Comparison of ENCODE assay signal across 8 cellular contexts in genomic region chr19:4636151-4636717, GRCh38. TPM values are rescaled to one million over a fixed set of nuclear protein-coding genes. Genes with fewer than 3 reads are reported as not detected.
DNase-seq lines count a peak whose midpoint lies in the region; ATAC-seq and TF ChIP-seq lines count a peak whose summit lies in the region.

No MANE protein-coding gene starts in this region.

- H3K9me3 ChIP-seq in CD4-positive, alpha-beta memory T cell (ENCODE audit: control insufficient read depth in 1 of 2, low read length in 2 of 2), result no peaks in the 10 kb centered on the region
- H3K9me3 ChIP-seq in HUES6 (ENCODE audit: control insufficient read depth, insufficient read depth, low read depth, low read length) (no peaks in the 10 kb centered on the region), SK-N-SH (no peaks in the 10 kb centered on the region), upper lobe of right lung (no peaks in the 10 kb centered on the region)

- H3K4me3 Mint-ChIP-seq in CD4-positive, alpha-beta memory T cell, result peak overlapping the region; percentile 38 to 71 (median 52)

- H3F3A ChIP-seq in SK-N-SH (replicated peaks; ENCODE audit: insufficient read depth), result peaks cover 32% of the 10 kb centered on the region

- POLR2A ChIA-PET in CD4-positive, alpha-beta memory T cell (lab: Charles Lee; ENCODE audit: partially characterized antibody), result interaction anchor here (0.6 to 1.2 kb wide), 4 partner anchors 89 to 987 kb away, joined by 3 read pairs; partner anchors contain the start of genes HDGFL2, SAFB and SAFB2
- POLR2A ChIA-PET in SK-N-SH (lab: Yijun Ruan, JAX), result no interaction called here

- peak overlapping the region in 4 of 7 donors; percentile 22 to 66 (median 48) for H3K27ac Mint-ChIP-seq in CD4-positive, alpha-beta memory T cell
- peak overlapping the region in 1 of 2 donors; percentile 39 for H3K27ac Mint-ChIP-seq in activated naive CD4-positive, alpha-beta T cell treated with anti-CD3 and anti-CD28 coated beads, Interleukin-2, amount 50 U/mL, for 72 hours

- H3K4me3 ChIP-seq in CD4-positive, alpha-beta memory T cell (ENCODE audit: low read length in 2 of 2), result peak overlapping the region; percentile 29 to 40
- H3K4me3 ChIP-seq in HUES6 (ENCODE audit: low read depth, low read length) (peak overlapping the region; percentile 82), SK-N-SH (ENCODE audit: low read depth in 2 of 2, low read length in 1 of 2) (peak overlapping the region; percentile 39 to 69), upper lobe of right lung (peak overlapping the region; percentile 54)

- 5% methylated on average over 26 of the region's 43 CpGs for WGBS in SK-N-SH (ENCODE audit: low lambda C conversion rate)

- peak; percentile 16 to 27 for ATAC-seq in activated naive CD4-positive, alpha-beta T cell treated with anti-CD3 and anti-CD28 coated beads, Interleukin-2, amount 50 U/mL, for 72 hours
- peak; percentile 45 for ATAC-seq in upper lobe of right lung

- peak overlapping the region; percentile 35 for H3K27ac ChIP-seq in CD4-positive, alpha-beta memory T cell (ENCODE audit: low read depth, low read length)
- H3K27ac ChIP-seq in HUES6 (ENCODE audit: low read depth, low read length) (no peak overlapping the region), SK-N-SH (ENCODE audit: low read depth in 2 of 2, low read length in 1 of 2) (no peak overlapping the region), upper lobe of right lung (no peak overlapping the region)

- no peaks in the 10 kb centered on the region for H3K9me2 ChIP-seq in SK-N-SH

- intact Hi-C loops in CD4-positive, alpha-beta memory T cell (cut with micrococcal nuclease), result loop anchor here (1.0 to 5.0 kb wide), 4 partner anchors 60 to 454 kb away; partner anchors contain the start of genes ANKRD24, CHAF1A, SH3GL1 and SIRT6
- intact Hi-C loops in cardiac septum (cut with DNase I), result loop anchor here (5.0 kb wide), 2 partner anchors 79 to 369 kb away; partner anchors contain the start of gene SEMA6B
- intact Hi-C loops in posterior vena cava (cut with DNase I), result loop anchor here (5.0 to 10.0 kb wide), 2 partner anchors 61 to 79 kb away; partner anchors contain the start of gene SEMA6B (in 1 of the 2)
- intact Hi-C loops in upper lobe of right lung (cut with DNase I), result loop anchor here (10.0 kb wide), 1 partner anchor 61 kb away; no protein-coding TSS in a partner anchor

- peaks cover 3 to 5% of the 10 kb centered on the region in 2 donors for H3K27me3 Mint-ChIP-seq in CD4-positive, alpha-beta memory T cell

- peak overlapping the region; percentile 80 for H3K9ac ChIP-seq in HUES6 (ENCODE audit: low read length)
- peak overlapping the region; percentile 52 for H3K9ac ChIP-seq in SK-N-SH

- H3K36me3 Mint-ChIP-seq in CD4-positive, alpha-beta memory T cell, result peaks cover 0 to 3% of the 10 kb centered on the region in 2 donors
- peaks cover 0 to 5% of the 10 kb centered on the region in 2 donors for H3K36me3 Mint-ChIP-seq in activated naive CD4-positive, alpha-beta T cell treated with anti-CD3 and anti-CD28 coated beads, Interleukin-2, amount 50 U/mL, for 72 hours

- H4K20me1 ChIP-seq in SK-N-SH (ENCODE audit: insufficient read depth), result no peaks in the 10 kb centered on the region

- H3K36me3 ChIP-seq in CD4-positive, alpha-beta memory T cell (ENCODE audit: insufficient read depth, low read length), result no peaks in the 10 kb centered on the region
- H3K36me3 ChIP-seq in HUES6 (ENCODE audit: control insufficient read depth, insufficient read depth, low read length) (no peaks in the 10 kb centered on the region), SK-N-SH (replicated peaks in 1 of 2; ENCODE audit: control insufficient read depth in 1 of 2, insufficient read depth in 2 of 2, low read length in 1 of 2) (no peaks in the 10 kb centered on the region), upper lobe of right lung (no peaks in the 10 kb centered on the region)

- peak overlapping the region; percentile 84 for H3K4me2 ChIP-seq in SK-N-SH

- TF ChIP-seq EP300 in SK-N-SH (IDR thresholded peaks at IDR 0.05; ENCODE audit: borderline replicate concordance in 1 of 2, low read depth in 1 of 2, low read length in 1 of 2), result no peak

- peak; percentile 82 for TF ChIP-seq CTCF in SK-N-SH (IDR thresholded peaks at IDR 0.05)
- TF ChIP-seq CTCF in upper lobe of right lung (IDR thresholded peaks at IDR 0.05), result peak; percentile 93

- peak; percentile 54 to 78 (median 69) for DNase-seq in CD4-positive, alpha-beta memory T cell
- DNase-seq in SK-N-SH (peak; percentile 92), cardiac septum (ENCODE audit: low spot score) (peak; percentile 85), posterior vena cava (ENCODE audit: low spot score) (peak; percentile 91), upper lobe of right lung (peak; percentile 86), NCI-H187 treated with DMSO at 0.1 percent for 48 hours (lab: John Stamatoyannopoulos, UW) (no peak)
- DNase-seq in activated naive CD4-positive, alpha-beta T cell treated with anti-CD3 and anti-CD28 coated beads, Interleukin-2, amount 50 U/mL, for 72 hours (ENCODE audit: low spot score in 2 of 2), result peak; percentile 82 to 91

- CTCF ChIA-PET in CD4-positive, alpha-beta memory T cell (lab: Charles Lee; ENCODE audit: partially characterized antibody), result interaction anchor here (0.5 to 3.3 kb wide), 34 partner anchors 9 to 388 kb away, joined by 3 to 57 read pairs (median 4); partner anchors contain the start of gene FEM1A
- CTCF ChIA-PET in SK-N-SH (lab: Yijun Ruan, JAX), result interaction anchor here (0.7 to 3.4 kb wide), 39 partner anchors 9 to 450 kb away, joined by 3 to 200 read pairs (median 5); partner anchors contain the start of genes LRG1, MYDGF, PLIN4 and PLIN5

- H3K27me3 ChIP-seq in CD4-positive, alpha-beta memory T cell (ENCODE audit: insufficient read depth, low read length), result no peaks in the 10 kb centered on the region
- peaks cover 11% of the 10 kb centered on the region for H3K27me3 ChIP-seq in HUES6 (ENCODE audit: control insufficient read depth, insufficient read depth, low read length)
- H3K27me3 ChIP-seq in SK-N-SH (ENCODE audit: insufficient read depth), result no peaks in the 10 kb centered on the region
- H3K27me3 ChIP-seq in upper lobe of right lung, result no peaks in the 10 kb centered on the region

- peaks cover 17% of the 10 kb centered on the region for H3K79me2 ChIP-seq in SK-N-SH (ENCODE audit: insufficient read depth)

- no peaks in the 10 kb centered on the region for H3K9me3 Mint-ChIP-seq in CD4-positive, alpha-beta memory T cell
- H3K9me3 Mint-ChIP-seq in activated naive CD4-positive, alpha-beta T cell treated with anti-CD3 and anti-CD28 coated beads, Interleukin-2, amount 50 U/mL, for 72 hours, result no peaks in the 10 kb centered on the region

- peak; percentile 82 for TF ChIP-seq RAD21 in SK-N-SH (IDR thresholded peaks at IDR 0.05; ENCODE audit: low read length)

- H2AFZ ChIP-seq in SK-N-SH (ENCODE audit: low read depth), result peak overlapping the region; percentile 97

- H3K4me1 ChIP-seq in CD4-positive, alpha-beta memory T cell (ENCODE audit: insufficient read depth, low read length), result peaks cover 37% of the 10 kb centered on the region
- H3K4me1 ChIP-seq in HUES6 (ENCODE audit: control insufficient read depth, insufficient read depth, low read length) (peaks cover 23% of the 10 kb centered on the region), SK-N-SH (ENCODE audit: control insufficient read depth in 1 of 2, insufficient read depth in 2 of 2, low read depth in 1 of 2, low read length in 1 of 2) (peaks cover 3 to 20% of the 10 kb centered on the region in 2 experiments; a peak in 1 of 4 replicates), upper lobe of right lung (peaks cover 25% of the 10 kb centered on the region)

- H3K4me1 Mint-ChIP-seq in CD4-positive, alpha-beta memory T cell, result peaks cover 10 to 42% (median 29%) of the 10 kb centered on the region in 4 donors

TF ChIP-seq in SK-N-SH, 30 proteins besides CTCF, POLR2A, EP300 and RAD21:
- TF ChIP-seq GABPA (IDR thresholded peaks at IDR 0.05; ENCODE audit: low read depth), result no peak
- TF ChIP-seq USF2 (IDR thresholded peaks at IDR 0.05; ENCODE audit: borderline replicate concordance, low read depth, low read length), result no peak
- no peak for TF ChIP-seq RXRA (IDR thresholded peaks at IDR 0.05; ENCODE audit: borderline replicate concordance, low read depth)
- TF ChIP-seq FOXJ3 (CRISPR knock-in tag; IDR thresholded peaks at IDR 0.05), result no peak
- peak; percentile 63 for TF ChIP-seq SMC3 (IDR thresholded peaks at IDR 0.05; ENCODE audit: low read depth, low read length)

RNA-seq across cellular contexts. Expression of gene TNFAIP8L1, which starts 3.1 kb away (rescaled TPM):
- 10 to 100 TPM; 16.2 to 17.2 TPM for total RNA-seq in CD4-positive, alpha-beta memory T cell
- polyA plus RNA-seq in CD4-positive, alpha-beta memory T cell, result 10 to 100 TPM in 1 of 2 donors, 1 to 10 TPM in 1; 3.7 to 11.1 TPM
- 5.7 and 6.4 TPM in 2 replicates for polyA plus RNA-seq in SK-N-SH (2012; rRNA removed)
- 4.6 and 6.5 TPM in 2 replicates for polyA plus RNA-seq in SK-N-SH (2012; cell fraction: cytosol; rRNA removed)
- 3.5 and 4.0 TPM in 2 replicates for polyA plus RNA-seq in SK-N-SH (2012; cell fraction: nucleus; rRNA removed)
- total RNA-seq in activated naive CD4-positive, alpha-beta T cell treated with anti-CD3 and anti-CD28 coated beads, Interleukin-2, amount 50 U/mL, for 72 hours, result 10 to 100 TPM; 25.9 to 31.3 TPM
- 3.6 TPM for total RNA-seq in cardiac septum
- total RNA-seq in posterior vena cava, result 1 to 10 TPM; 5.7 to 6.1 TPM
- 11.9 TPM for total RNA-seq in upper lobe of right lung

RNA-seq across cellular contexts. Expression of gene MYDGF, which starts 33.9 kb away (rescaled TPM):
- total RNA-seq in CD4-positive, alpha-beta memory T cell, result 10 to 100 TPM; 43.0 to 46.4 TPM
- polyA plus RNA-seq in CD4-positive, alpha-beta memory T cell, result 100 to 1,000 TPM; 128 to 199 TPM
- 188 and 312 TPM in 2 replicates for polyA plus RNA-seq in SK-N-SH (2012; rRNA removed)
- 180 and 229 TPM in 2 replicates for polyA plus RNA-seq in SK-N-SH (2012; cell fraction: cytosol; rRNA removed)
- 153 and 184 TPM in 2 replicates for polyA plus RNA-seq in SK-N-SH (2012; cell fraction: nucleus; rRNA removed)
- total RNA-seq in activated naive CD4-positive, alpha-beta T cell treated with anti-CD3 and anti-CD28 coated beads, Interleukin-2, amount 50 U/mL, for 72 hours, result 10 to 100 TPM; 40.2 to 48.5 TPM
- total RNA-seq in cardiac septum, result 37.1 TPM
- total RNA-seq in posterior vena cava, result 10 to 100 TPM; 66.3 to 75.9 TPM
- 94.2 TPM for total RNA-seq in upper lobe of right lung
